1 cellular context compared by ENCODE assay signal in the genomic region with DNA sequence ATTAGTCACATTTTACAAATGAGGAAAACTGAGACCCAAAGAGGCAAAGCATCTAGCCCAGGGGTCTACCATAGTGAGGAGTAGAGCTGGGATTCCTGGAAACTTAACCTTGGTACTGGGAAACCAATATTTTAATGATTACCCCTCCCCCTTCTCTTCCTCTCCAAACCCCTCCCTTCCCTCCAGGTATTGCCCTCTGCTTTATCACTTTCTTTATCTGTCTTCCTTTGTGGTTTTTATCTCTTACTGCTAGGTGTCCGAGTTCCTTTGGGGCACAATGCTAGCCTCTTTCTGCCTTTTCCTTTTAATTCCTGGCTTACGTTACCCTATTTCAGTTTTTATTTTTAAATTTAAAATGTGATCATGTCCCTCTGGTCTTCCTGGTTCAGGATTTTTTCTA.
TF ChIP-seq lines count a peak whose summit lies in the region.

No MANE protein-coding gene starts in this region.

TF ChIP-seq in endothelial cell of umbilical vein, 7 proteins besides CTCF, POLR2A, EP300 and RAD21:
- TF ChIP-seq JUN (IDR thresholded peaks at IDR 0.05; ENCODE audit: borderline replicate concordance, insufficient read depth, insufficient read length, low read depth): no peak
- TF ChIP-seq MYC (IDR thresholded peaks at IDR 0.05; ENCODE audit: low read depth, low read length): no peak
- no peak for TF ChIP-seq GATA2 (IDR thresholded peaks at IDR 0.05; ENCODE audit: insufficient read depth, insufficient read length, low read depth, low read length)
- no peak for TF ChIP-seq EZH2 (IDR thresholded peaks at IDR 0.05; ENCODE audit: borderline replicate concordance, low read depth, low read length, severe bottlenecking)
- TF ChIP-seq, protein P1, sequence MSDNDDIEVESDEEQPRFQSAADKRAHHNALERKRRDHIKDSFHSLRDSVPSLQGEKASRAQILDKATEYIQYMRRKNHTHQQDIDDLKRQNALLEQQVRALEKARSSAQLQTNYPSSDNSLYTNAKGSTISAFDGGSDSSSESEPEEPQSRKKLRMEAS (IDR thresholded peaks at IDR 0.05; ENCODE audit: insufficient read depth, insufficient read length): no peak
- TF ChIP-seq FOS (IDR thresholded peaks at IDR 0.05; ENCODE audit: borderline replicate concordance, insufficient read depth, low read length): no peak
- TF ChIP-seq POLR2AphosphoS5 (IDR thresholded peaks at IDR 0.05; ENCODE audit: insufficient read depth, low read depth, low read length): no peak
